ENCODE assay signal across 19 cellular contexts in the genomic region with DNA sequence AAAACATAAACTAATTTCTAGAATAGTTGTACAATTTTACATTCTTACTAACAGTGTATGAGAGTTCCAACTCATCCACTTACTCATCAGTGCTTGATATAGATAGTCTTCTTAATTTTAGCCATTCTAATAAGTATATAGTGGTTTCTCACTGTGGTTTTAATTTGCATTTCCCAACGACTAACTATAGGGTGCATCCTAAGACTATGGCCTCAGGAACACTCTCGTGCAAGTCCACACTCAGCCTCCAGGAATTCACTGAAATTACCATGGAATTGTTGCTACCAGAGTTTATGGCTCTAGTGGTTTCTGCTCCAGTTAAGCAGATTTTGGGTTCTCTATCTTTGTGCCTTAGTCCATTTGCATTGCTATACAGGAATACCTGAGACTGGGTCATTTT.
DNase-seq lines count a peak whose midpoint lies in the region; ATAC-seq and TF ChIP-seq lines count a peak whose summit lies in the region.
"Had no signal": no experiment of that assay in that cellular context is flagged by ENCODE, and none has a peak within 500 bp of the region (broad histone marks: within the 10 kb centered on the region; RNA-seq: fewer than 3 reads in every experiment).

No MANE protein-coding gene starts in this region.

- TF ChIP-seq POLR2A in esophagus squamous epithelium (IDR thresholded peaks at IDR 0.05) = no peak

- no peak for ATAC-seq in HG03159 (IDR thresholded peaks at IDR 0.05; ENCODE audit: unreplicated experiment)
- ATAC-seq in left colon = no peak

- WGBS in esophagus squamous epithelium, 2 donors = 35 to 71% methylated on average over 2 of the region's 2 CpGs

- no peaks in the 10 kb centered on the region for H3K27me3 ChIP-seq in esophagus squamous epithelium
- H3K27me3 ChIP-seq: BE2C, SJSA1 had no signal

- H3K4me3 ChIP-seq in esophagus squamous epithelium = no peak overlapping the region
- H3K4me3 ChIP-seq: SJSA1 had no signal

- TF ChIP-seq CTCF in esophagus squamous epithelium (IDR thresholded peaks at IDR 0.05) = no peak

- H3K9me3 ChIP-seq in esophagus squamous epithelium = no peaks in the 10 kb centered on the region
- H3K9me3 ChIP-seq: BE2C, SJSA1 had no signal

- no peaks in the 10 kb centered on the region for H3K4me1 ChIP-seq in esophagus squamous epithelium
- H3K4me1 ChIP-seq: BE2C, SJSA1 had no signal

- H3K36me3 ChIP-seq in esophagus squamous epithelium = no peaks in the 10 kb centered on the region
- H3K36me3 ChIP-seq: BE2C, SJSA1 had no signal

- intact Hi-C loops in left colon (cut with DNase I, micrococcal nuclease) (no loop called here), esophagus squamous epithelium (cut with DNase I) (no loop called here)

- peak; percentile 18 for DNase-seq in ELR (ENCODE audit: low read depth)
- DNase-seq in NCI-H226 = peak; percentile 24
- DNase-seq in astrocyte of the hippocampus (ENCODE audit: low read depth, low spot score) = peak; percentile 6
- no peak for DNase-seq in left colon
- no peak for DNase-seq in stimulated activated CD4-positive, alpha-beta T cell treated with anti-CD3 and anti-CD28 coated beads, Interleukin-1b, Interleukin-23, amount 100 ng/mL, for 48 hours
- DNase-seq in esophagus squamous epithelium (lab: John Stamatoyannopoulos, UW) = no peak
- DNase-seq: BE2C; CD4-positive, alpha-beta memory T cell; DND-41; H9; NCI-H1436; NCI-H2029; NCI-H2171; NCI-H446 treated with DMSO at 0.1 percent for 48 hours; NCI-H748 treated with DMSO at 0.1 percent for 48 hours; OCI-M1; SW 1271 had no signal

- no peak overlapping the region for H3K27ac ChIP-seq in esophagus squamous epithelium
- H3K27ac ChIP-seq: SJSA1 had no signal

Comparison
In these comparisons a context has a peak if more than half of its experiments do, and no peak if none do; other contexts are left out.
1. DNase-seq: peak in ELR (single experiment), NCI-H226 (single experiment) and astrocyte of the hippocampus (single experiment); none in left colon (0 of 2), stimulated activated CD4-positive, alpha-beta T cell treated with anti-CD3 and anti-CD28 coated beads, Interleukin-1b, Interleukin-23, amount 100 ng/mL, for 48 hours (single experiment) and esophagus squamous epithelium (single experiment).